ENCODE assay signal across 24 cellular contexts in genomic region chr3:55541016-55541415, GRCh38. TPM values are rescaled to one million over a fixed set of nuclear protein-coding genes. Genes with fewer than 3 reads are reported as not detected.
DNase-seq lines count a peak whose midpoint lies in the region; ATAC-seq, FAIRE-seq and TF ChIP-seq lines count a peak whose summit lies in the region.
"Had no signal": no experiment of that assay in that cellular context is flagged by ENCODE, and none has a peak within 500 bp of the region (broad histone marks: within the 10 kb centered on the region; RNA-seq: fewer than 3 reads in every experiment).

No MANE protein-coding gene starts in this region.

- H3K27me3 ChIP-seq in adipocyte (replicated peaks; ENCODE audit: control insufficient read depth, insufficient read depth, low read length) = peaks cover 45% of the 10 kb centered on the region
- H3K27me3 ChIP-seq in H1 (replicated peaks in 1 of 4; ENCODE audit: control insufficient read depth in 3 of 4, extremely low read depth in 1 of 4, insufficient read depth in 3 of 4, low read length in 3 of 4) = peaks cover 0 to 4% (median 0%) of the 10 kb centered on the region in 4 experiments; a peak in 1 of 7 replicates
- H3K27me3 ChIP-seq in mesendoderm (ENCODE audit: insufficient read depth, low read length, poor library complexity) = no peaks in the 10 kb centered on the region
- no peaks in the 10 kb centered on the region for H3K27me3 ChIP-seq in pancreas
- H3K27me3 ChIP-seq: BE2C had no signal

- no peak overlapping the region for H2BK120ac ChIP-seq in H1 (replicated peaks; ENCODE audit: low read depth, low read length)
- H2BK120ac ChIP-seq in mesendoderm (ENCODE audit: low read depth, low read length) = no peak overlapping the region

- no peak for TF ChIP-seq EP300 in H1 (IDR thresholded peaks at IDR 0.05; ENCODE audit: borderline replicate concordance in 1 of 2, low read depth in 2 of 2, low read length in 2 of 2)

- H3K4ac ChIP-seq in H1 (replicated peaks; ENCODE audit: insufficient read length, low read depth, low read length) (no peak overlapping the region), mesendoderm (ENCODE audit: low read depth, low read length) (no peak overlapping the region)

- no peaks in the 10 kb centered on the region for H3K23me2 ChIP-seq in H1 (ENCODE audit: low read depth, low read length)

- no peak overlapping the region for H3K27ac ChIP-seq in H1 (ENCODE audit: low read depth, low read length)
- no peak overlapping the region for H3K27ac ChIP-seq in mesendoderm (ENCODE audit: low read depth, low read length)
- no peak overlapping the region for H3K27ac ChIP-seq in pancreas
- H3K27ac ChIP-seq in RWPE1 = no peak overlapping the region
- H3K27ac ChIP-seq: 22Rv1 had no signal

- H3K9me3 ChIP-seq in adipocyte (ENCODE audit: control insufficient read depth, low read length) = no peaks in the 10 kb centered on the region
- H3K9me3 ChIP-seq in H1 (ENCODE audit: insufficient read depth in 2 of 2, low read depth in 1 of 2, low read length in 1 of 2) = no peaks in the 10 kb centered on the region
- H3K9me3 ChIP-seq in pancreas = no peaks in the 10 kb centered on the region
- H3K9me3 ChIP-seq: BE2C, HAP-1 had no signal

- H3K9ac ChIP-seq in adipocyte (ENCODE audit: low read length) = no peak overlapping the region
- no peak overlapping the region for H3K9ac ChIP-seq in H1 (replicated peaks in 1 of 4; ENCODE audit: extremely low read depth in 1 of 4, low read depth in 3 of 4, low read length in 3 of 4)
- no peak overlapping the region for H3K9ac ChIP-seq in mesendoderm (ENCODE audit: low read length)

- H3K18ac ChIP-seq in H1 (ENCODE audit: extremely low read depth, low read length) (no peak overlapping the region), mesendoderm (ENCODE audit: low read length) (peak overlapping the region; percentile 19)

- no peak overlapping the region for H3K14ac ChIP-seq in H1 (ENCODE audit: insufficient read length)

- no peak overlapping the region for H4K5ac ChIP-seq in H1 (ENCODE audit: insufficient read length, low read depth, low read length)
- H4K5ac ChIP-seq in mesendoderm (ENCODE audit: low read length) = no peak overlapping the region

- no peaks in the 10 kb centered on the region for H3K79me2 ChIP-seq in H1 (ENCODE audit: control insufficient read depth in 1 of 2, insufficient read depth in 2 of 2, low read length in 2 of 2)
- no peaks in the 10 kb centered on the region for H3K79me2 ChIP-seq in mesendoderm (ENCODE audit: control insufficient read depth, insufficient read depth, low read length)

- H2BK20ac ChIP-seq in H1 (ENCODE audit: low read length) = no peak overlapping the region

- no peak overlapping the region for H4K91ac ChIP-seq in H1 (replicated peaks; ENCODE audit: insufficient read length, low read length)

- H3K36me3 ChIP-seq in adipocyte (ENCODE audit: control insufficient read depth, insufficient read depth, low read length, severe bottlenecking) (no peaks in the 10 kb centered on the region), H1 (ENCODE audit: control insufficient read depth in 2 of 4, insufficient read depth in 4 of 4, low read length in 3 of 4) (no peaks in the 10 kb centered on the region), mesendoderm (ENCODE audit: control insufficient read depth, insufficient read depth, low read length) (no peaks in the 10 kb centered on the region), pancreas (no peaks in the 10 kb centered on the region)
- H3K36me3 ChIP-seq: BE2C, HAP-1 had no signal

- H3K56ac ChIP-seq in H1 (replicated peaks; ENCODE audit: insufficient read length, low read depth, low read length) = no peak overlapping the region
- no peak overlapping the region for H3K56ac ChIP-seq in mesendoderm (ENCODE audit: low read length)

- ATAC-seq in pancreas = no peak
- ATAC-seq: Panc1 had no signal

- no peak overlapping the region for H3K23ac ChIP-seq in H1 (ENCODE audit: insufficient read length)
- H3K23ac ChIP-seq in mesendoderm (ENCODE audit: low read length) = no peak overlapping the region

- no peak for FAIRE-seq in H1 (lab: Jason Lieb, UNC)
- FAIRE-seq in pancreas (lab: Jason Lieb, UNC) = no peak
- FAIRE-seq: GM12891, GM19239 had no signal

- H2BK15ac ChIP-seq in H1 (ENCODE audit: low read length) (no peak overlapping the region), mesendoderm (replicated peaks; ENCODE audit: low read depth) (no peak overlapping the region)

- H3K4me1 ChIP-seq in adipocyte (ENCODE audit: control insufficient read depth, insufficient read depth, low read length) (peaks cover 18% of the 10 kb centered on the region), H1 (replicated peaks in 1 of 4; ENCODE audit: control insufficient read depth in 3 of 4, insufficient read depth in 4 of 4, low read length in 3 of 4) (peaks cover 4 to 16% (median 9%) of the 10 kb centered on the region in 4 experiments), mesendoderm (ENCODE audit: control insufficient read depth, low read depth, low read length) (peaks cover 26% of the 10 kb centered on the region), pancreas (no peaks in the 10 kb centered on the region)
- H3K4me1 ChIP-seq: BE2C had no signal

- TF ChIP-seq RAD21 in H1 (IDR thresholded peaks at IDR 0.05 in 1 of 2, conservative IDR thresholded peaks at IDR 0.05 in 1 of 2; ENCODE audit: low read depth in 2 of 2, low read length in 2 of 2) = no peak

- H3K79me1 ChIP-seq in H1 (ENCODE audit: low read depth, low read length) (no peaks in the 10 kb centered on the region), mesendoderm (ENCODE audit: low read length) (no peaks in the 10 kb centered on the region)

- no peaks in the 10 kb centered on the region for H4K20me1 ChIP-seq in H1 (replicated peaks in 1 of 2; ENCODE audit: control insufficient read depth in 1 of 2, insufficient read depth in 2 of 2, low read length in 2 of 2)

- H2BK12ac ChIP-seq in H1 (ENCODE audit: low read depth, low read length) = no peak overlapping the region

- WGBS in H1 (ENCODE audit: extremely low coverage in 1 of 2, insufficient coverage in 1 of 2, insufficient read length in 1 of 2, insufficient replicate concordance in 2 of 2, low coverage in 1 of 2, low lambda C conversion rate in 2 of 2, missing lambda C conversion rate in 1 of 2), 2 experiments = 91% methylated on average over 3 of the region's 3 CpGs; no CpG with 5 or more reads in 1 of the 2 experiments
- no CpG with 5 or more reads among the region's 3 CpGs for whole genome bisulfite sequencing in mesendoderm (ENCODE audit: extremely low coverage, insufficient coverage, low lambda C conversion rate)
- WGBS in pancreas, 2 donors = 85 to 92% methylated on average over 3 of the region's 3 CpGs

- CTCF ChIA-PET in H1 (lab: Charles Lee; ENCODE audit: partially characterized antibody) = interaction anchor here (0.8 to 2.0 kb wide), 8 partner anchors 9 to 93 kb away, joined by 3 to 8 read pairs (median 4); no protein-coding TSS in a partner anchor
- CTCF ChIA-PET in RWPE1 (lab: Yijun Ruan, JAX) = interaction anchor here (0.6 kb wide), 1 partner anchor 1455 kb away, joined by 5 read pairs; no protein-coding TSS in a partner anchor

- H3K4me3 ChIP-seq in AG10803 (ENCODE audit: low read length) = no peak overlapping the region
- H3K4me3 ChIP-seq in adipocyte (ENCODE audit: low read length) = no peak overlapping the region
- peak overlapping the region in 1 of 4 experiments; percentile 6; a peak in 1 of 8 replicates for H3K4me3 ChIP-seq in H1 (ENCODE audit: extremely low read depth in 1 of 4, insufficient read depth in 2 of 4, low read depth in 3 of 4, low read length in 4 of 4)
- H3K4me3 ChIP-seq in mesendoderm (ENCODE audit: low read length) = no peak overlapping the region
- no peak overlapping the region for H3K4me3 ChIP-seq in pancreas
- H3K4me3 ChIP-seq: HAP-1 had no signal

- H2BK5ac ChIP-seq in H1 (ENCODE audit: low read depth, low read length) (peak overlapping the region; percentile 12; the same call in 1 of the 2 replicates), mesendoderm (ENCODE audit: low read length) (no peak overlapping the region)

- H4K8ac ChIP-seq in H1 (ENCODE audit: extremely low read depth, insufficient read depth, low read length) = no peak overlapping the region
- no peak overlapping the region for H4K8ac ChIP-seq in mesendoderm (ENCODE audit: low read depth, low read length)

- intact Hi-C loops in pancreas (cut with DNase I) = no loop called here

- H2AFZ ChIP-seq in H1 (ENCODE audit: low read length) = no peak overlapping the region

- POLR2A ChIA-PET in H1 (lab: Charles Lee; ENCODE audit: partially characterized antibody) (no interaction called here), RWPE1 (lab: Yijun Ruan, JAX; ENCODE audit: low non-redundant PET) (no interaction called here)

- TF ChIP-seq POLR2A in H1 (IDR thresholded peaks at IDR 0.05; ENCODE audit: control extremely low read depth in 1 of 2, low read depth in 2 of 2, low read length in 2 of 2) = no peak

- H3K4me2 ChIP-seq in H1 (ENCODE audit: insufficient read depth in 1 of 2, low read depth in 2 of 2, low read length in 2 of 2) (peak overlapping the region in 1 of 2 experiments; percentile 21; a peak in 1 of 4 replicates), mesendoderm (ENCODE audit: low read length) (no peak overlapping the region)

- TF ChIP-seq CTCF in AG10803 (conservative IDR thresholded peaks at IDR 0.05; ENCODE audit: low read length) (no peak), H1 (IDR thresholded peaks at IDR 0.05; ENCODE audit: control extremely low read depth in 1 of 3, insufficient read depth in 1 of 3, low read depth in 1 of 3, low read length in 3 of 3) (no peak), pancreas (IDR thresholded peaks at IDR 0.05) (no peak), RWPE1 (conservative IDR thresholded peaks at IDR 0.05; ENCODE audit: low read depth) (no peak)

- no peak overlapping the region for H2AK5ac ChIP-seq in H1 (ENCODE audit: low read depth, low read length)
- no peak overlapping the region for H2AK5ac ChIP-seq in mesendoderm (ENCODE audit: low read length)

- DNase-seq in AG10803 (ENCODE audit: low read depth) (peak; percentile 29), adipocyte (ENCODE audit: low read depth) (peak; percentile 53), H1 (ENCODE audit: low read depth in 1 of 2, low spot score in 2 of 2) (no peak), mesendoderm (no peak), pancreas (no peak), NCI-H774 (lab: John Stamatoyannopoulos, UW) (no peak), RWPE1 (ENCODE audit: low spot score) (no peak)
- DNase-seq: BE2C; CD8-positive, alpha-beta memory T cell; DMS79 treated with DMSO at 0.1 percent for 48 hours; GF-D8; HFFc6; NCI-H1092; NCI-H1417 treated with DMSO at 0.1 percent for 48 hours; NCI-H1694 treated with DMSO at 0.1 percent for 48 hours; NCI-H2081; NCI-H2227 treated with DMSO at 0.1 percent for 48 hours; NCI-H526 treated with DMSO at 0.1 percent for 48 hours; SHP77 treated with DMSO at 0.1 percent for 48 hours had no signal

RNA-seq across cellular contexts. Expression of gene WNT5A, which starts 53.9 kb away (rescaled TPM):
- total RNA-seq in H1 (2021; fragmentation: NEBNext Ultra II Directional; extraction: Animal tissue kit (Norgen Biotek cat#: 25700)) = 3.3 and 5.6 TPM in 2 replicates
- polyA plus RNA-seq in H1 (2011; rRNA removed) (3.9 and 4.2 TPM in 2 replicates), pancreas (1 to 10 TPM; 1.2 to 1.3 TPM)
- polyA plus RNA-seq in H1 (2011; cell fraction: cytosol; rRNA removed) = 2.8 TPM
- 8.1 TPM for polyA plus RNA-seq in H1 (2011; cell fraction: nucleus; rRNA removed)
- polyA plus RNA-seq in H1 (2012, experiment 1 of 2) = 2.7 to 4.3 TPM (median 3.2 TPM) in 4 replicates
- 0.49 TPM for polyA plus RNA-seq in H1 (2012, experiment 2 of 2)
- polyA plus RNA-seq in H1 (2013, experiment 1 of 2) = 2.2 TPM
- polyA plus RNA-seq in H1 (2013, experiment 2 of 2) = 2.2 TPM
- 6.5 and 13.0 TPM in 2 replicates for polyA minus RNA-seq in H1 (2011; rRNA and poly(A)+ RNA removed)
- polyA minus RNA-seq in H1 (2011; cell fraction: cytosol; rRNA and poly(A)+ RNA removed) = 10.1 TPM
- polyA minus RNA-seq in H1 (2011; cell fraction: nucleus; rRNA and poly(A)+ RNA removed) = 12.2 TPM
- polyA plus RNA-seq in mesendoderm (2013, experiment 1 of 2) = 3.4 TPM
- polyA plus RNA-seq in mesendoderm (2013, experiment 2 of 2) = 2.8 TPM
- total RNA-seq in pancreas = 1 to 10 TPM; 2.4 to 8.9 (median 5.6) TPM
- total RNA-seq: CD8-positive, alpha-beta memory T cell had no signal
- polyA plus RNA-seq: CD8-positive, alpha-beta memory T cell had no signal

Comparison
In these comparisons a context has a peak if more than half of its experiments do, and no peak if none do; other contexts are left out.
1. DNase-seq: peak in AG10803 (single experiment) and adipocyte (single experiment); none in H1 (0 of 2), mesendoderm (single experiment), pancreas (0 of 6), NCI-H774 (single experiment) and RWPE1 (single experiment).